Comparison of ENCODE assay signal across 8 cellular contexts in genomic region chr10:104109908-104110662, GRCh38. TPM values are rescaled to one million over a fixed set of nuclear protein-coding genes. Genes with fewer than 3 reads are reported as not detected.
DNase-seq lines count a peak whose midpoint lies in the region; ATAC-seq and TF ChIP-seq lines count a peak whose summit lies in the region.

No MANE protein-coding gene starts in this region.

- peak; percentile 98 for ATAC-seq in GM18517 (IDR thresholded peaks at IDR 0.05; ENCODE audit: unreplicated experiment)
- ATAC-seq in HG02588 (IDR thresholded peaks at IDR 0.05; ENCODE audit: unreplicated experiment): peak; percentile 72
- no peak for ATAC-seq in GM21360 (IDR thresholded peaks at IDR 0.05; ENCODE audit: unreplicated experiment)

- H3K9me3 ChIP-seq in OCI-LY3 (ENCODE audit: insufficient read depth, low read length) (no peaks in the 10 kb centered on the region), OCI-LY7 (ENCODE audit: low read length) (no peaks in the 10 kb centered on the region)

- no peaks in the 10 kb centered on the region for H3K27me3 ChIP-seq in OCI-LY3 (ENCODE audit: low read depth, low read length)

- H3K9ac ChIP-seq in OCI-LY3 (ENCODE audit: low read length): no peak overlapping the region

- H3K4me2 ChIP-seq in OCI-LY3 (ENCODE audit: low read length) (peak overlapping the region; percentile 52), OCI-LY7 (ENCODE audit: low read length) (no peak overlapping the region)

- H3K36me3 ChIP-seq in OCI-LY3 (replicated peaks; ENCODE audit: low read depth, low read length) (no peaks in the 10 kb centered on the region), OCI-LY7 (ENCODE audit: insufficient read depth, low read length) (no peaks in the 10 kb centered on the region)

- DNase-seq in kidney tubule cell (ENCODE audit: low spot score): peak; percentile 97
- no peak for DNase-seq in OCI-LY7 (ENCODE audit: low spot score)
- DNase-seq in activated CD4-positive, alpha-beta T cell treated with anti-CD3 and anti-CD28 coated beads for 1 hour: no peak
- DNase-seq in stimulated activated CD4-positive, alpha-beta T cell treated with anti-CD3 and anti-CD28 coated beads, Interleukin-1b, Interleukin-23, amount 100 ng/mL, for 48 hours: no peak

- H3K9me2 ChIP-seq in OCI-LY7 (ENCODE audit: insufficient read depth, low read length): no peaks in the 10 kb centered on the region

- intact Hi-C loops in OCI-LY7 (cut with micrococcal nuclease; ENCODE audit: unreplicated experiment): no loop called here

- POLR2A ChIA-PET in OCI-LY7 (lab: Charles Lee): interaction anchor here (0.6 to 3.0 kb wide), 2 partner anchors 11 to 144 kb away, joined by 4 to 8 read pairs; partner anchors contain the start of gene SFR1

- CTCF ChIA-PET in OCI-LY7 (lab: Charles Lee; ENCODE audit: unreplicated experiment): no interaction called here

- H2AFZ ChIP-seq in OCI-LY3 (ENCODE audit: low read depth, low read length) (no peak overlapping the region), OCI-LY7 (ENCODE audit: low read length) (no peak overlapping the region)

- no TSS peak for BruUV-seq in OCI-LY7 (replicated peaks; lab: Mats Ljungman, UMichigan)

- H3K4me1 ChIP-seq in OCI-LY3 (ENCODE audit: low read length): peaks cover 20% of the 10 kb centered on the region
- H3K4me1 ChIP-seq in OCI-LY7 (ENCODE audit: insufficient read depth, low read length, poor library complexity, severe bottlenecking): peaks cover 6% of the 10 kb centered on the region

- H4K20me1 ChIP-seq in OCI-LY3 (ENCODE audit: insufficient read depth, low read length): no peaks in the 10 kb centered on the region
- no peaks in the 10 kb centered on the region for H4K20me1 ChIP-seq in OCI-LY7 (ENCODE audit: insufficient read depth, low read length)

- H3K4me3 ChIP-seq in OCI-LY3 (ENCODE audit: low read length) (no peak overlapping the region), OCI-LY7 (ENCODE audit: low read depth, low read length, poor library complexity, severe bottlenecking) (no peak overlapping the region)

- H3K79me2 ChIP-seq in OCI-LY3 (ENCODE audit: low read length) (no peaks in the 10 kb centered on the region), OCI-LY7 (ENCODE audit: insufficient read depth, low read depth, low read length) (no peaks in the 10 kb centered on the region)

- no peak for TF ChIP-seq CTCF in OCI-LY3 (IDR thresholded peaks at IDR 0.05; ENCODE audit: low read depth, low read length)
- no peak for TF ChIP-seq CTCF in OCI-LY7 (conservative IDR thresholded peaks at IDR 0.05; ENCODE audit: low read length)

- H3K27ac ChIP-seq in OCI-LY3 (ENCODE audit: low read length) (no peak overlapping the region), OCI-LY7 (ENCODE audit: low read depth, low read length, poor library complexity, severe bottlenecking) (no peak overlapping the region)

RNA-seq across cellular contexts. Expression of gene SFR1, which starts 11.9 kb away (rescaled TPM):
- 6.9 and 14.8 TPM in 2 replicates for total RNA-seq in OCI-LY7 (2014; rRNA removed; shearing (Covaris generic))
- 13.9 and 18.0 TPM in 2 replicates for total RNA-seq in OCI-LY7 (2022)

RNA-seq across cellular contexts. Expression of gene COL17A1, which starts 24.4 kb away (rescaled TPM):
- total RNA-seq in OCI-LY7 (2014; rRNA removed; shearing (Covaris generic)): not detected in 2 replicates
- total RNA-seq in OCI-LY7 (2022): 0.15 and 0.17 TPM in 2 replicates
